Comparison of ENCODE assay signal across 8 cellular contexts in genomic region chr1:181038399-181038873, GRCh38. TPM values are rescaled to one million over a fixed set of nuclear protein-coding genes. Genes with fewer than 3 reads are reported as not detected.
A peak's percentile ranks its signal among the peaks of the same experiment; 100 is the strongest.
DNase-seq lines count a peak whose midpoint lies in the region; ATAC-seq, FAIRE-seq and TF ChIP-seq lines count a peak whose summit lies in the region.

No MANE protein-coding gene starts in this region.

- H3K4me1 ChIP-seq in upper lobe of right lung: peaks cover 39% of the 10 kb centered on the region

- no peaks in the 10 kb centered on the region for H3K36me3 Mint-ChIP-seq in natural killer cell

- peaks cover 5% of the 10 kb centered on the region for H3K36me3 ChIP-seq in upper lobe of right lung

- intact Hi-C loops in natural killer cell (cut with micrococcal nuclease) (loop anchor here (1.0 kb wide), 2 partner anchors 104 to 128 kb away; no protein-coding TSS in a partner anchor), upper lobe of right lung (cut with DNase I) (no loop called here)

- peaks cover 70 to 80% of the 10 kb centered on the region in 2 donors for H3K4me1 Mint-ChIP-seq in natural killer cell

- peak overlapping the region; percentile 32 for H3K4me3 Mint-ChIP-seq in natural killer cell

- DNase-seq in GM12892 (ENCODE audit: insufficient read length) (no peak), HTR-8/SVneo (ENCODE audit: insufficient read length, low spot score) (peak; percentile 79), NOMO-1 treated with DMSO at 0.1 percent for 48 hours (lab: John Stamatoyannopoulos, UW; ENCODE audit: unreplicated experiment) (peak; percentile 63), erythroblast (lab: John Stamatoyannopoulos, UW) (peak; percentile 73 to 88), natural killer cell (peak; percentile 53), upper lobe of right lung (no peak)
- DNase-seq in activated CD8-positive, alpha-beta memory T cell treated with anti-CD3 and anti-CD28 coated beads, Interleukin-2, amount 50 U/mL, for 1 hour (ENCODE audit: extremely low read depth): peak; percentile 25

- H3K27me3 ChIP-seq in upper lobe of right lung: no peaks in the 10 kb centered on the region

- FAIRE-seq in GM12892 (lab: Jason Lieb, UNC) (peak; percentile 70), HTR-8/SVneo (lab: Jason Lieb, UNC) (no peak)

- no peaks in the 10 kb centered on the region for H3K27me3 Mint-ChIP-seq in natural killer cell (ENCODE audit: low read depth in 2 of 2)

- peak; percentile 67 to 79 (median 71) for ATAC-seq in natural killer cell
- ATAC-seq in upper lobe of right lung: peak; percentile 84

- H3K27ac Mint-ChIP-seq in natural killer cell: peak overlapping the region; percentile 16 to 100

- H3K4me3 ChIP-seq in upper lobe of right lung: no peak overlapping the region

- H3K27ac ChIP-seq in 22Rv1: no peak overlapping the region
- no peak overlapping the region for H3K27ac ChIP-seq in upper lobe of right lung

- H3K9me3 Mint-ChIP-seq in natural killer cell: no peaks in the 10 kb centered on the region

- H3K9me3 ChIP-seq in upper lobe of right lung: no peaks in the 10 kb centered on the region

- TF ChIP-seq CTCF in 22Rv1 (IDR thresholded peaks at IDR 0.05) (peak; percentile 94), natural killer cell (IDR thresholded peaks at IDR 0.05) (peak; percentile 78), upper lobe of right lung (IDR thresholded peaks at IDR 0.05) (peak; percentile 73)

- TF ChIP-seq POLR2A in GM12892 (IDR thresholded peaks at IDR 0.05; ENCODE audit: low read depth, low read length) (no peak), erythroblast (IDR thresholded peaks at IDR 0.05; ENCODE audit: low read length) (no peak)

RNA-seq across cellular contexts. Expression of gene MR1, which starts 4.7 kb away (rescaled TPM):
- 28.8 TPM for polyA plus RNA-seq in GM12892 (2012; ENCODE audit: missing spikeins)
- 10 to 100 TPM; 27.8 to 35.3 (median 34.6) TPM for total RNA-seq in natural killer cell
- total RNA-seq in upper lobe of right lung: 45.0 TPM

RNA-seq across cellular contexts. Expression of gene STX6, which starts 15.8 kb away (rescaled TPM):
- 15.9 TPM for polyA plus RNA-seq in GM12892 (2012; ENCODE audit: missing spikeins)
- 10 to 100 TPM; 11.6 to 18.3 (median 15.6) TPM for total RNA-seq in natural killer cell
- total RNA-seq in upper lobe of right lung: 32.6 TPM

RNA-seq across cellular contexts. Expression of gene IER5, which starts 50.1 kb away (rescaled TPM):
- polyA plus RNA-seq in GM12892 (2012; ENCODE audit: missing spikeins): 33.4 TPM
- 100 to 1,000 TPM; 118 to 164 (median 150) TPM for total RNA-seq in natural killer cell
- total RNA-seq in upper lobe of right lung: 32.0 TPM

Comparison
In these comparisons a context has a peak if more than half of its experiments do, and no peak if none do; other contexts are left out.
1. DNase-seq: peak in HTR-8/SVneo (single experiment), NOMO-1 treated with DMSO at 0.1 percent for 48 hours (single experiment), activated CD8-positive, alpha-beta memory T cell treated with anti-CD3 and anti-CD28 coated beads, Interleukin-2, amount 50 U/mL, for 1 hour (single experiment), erythroblast (2 of 2) and natural killer cell (single experiment); none in GM12892 (single experiment) and upper lobe of right lung (single experiment).
2. Peak in every context shown above with its lines, with median percentiles within 50 percentile points of each other: CTCF ChIP-seq.